ENCODE assay signal across 20 cellular contexts in the genomic region with DNA sequence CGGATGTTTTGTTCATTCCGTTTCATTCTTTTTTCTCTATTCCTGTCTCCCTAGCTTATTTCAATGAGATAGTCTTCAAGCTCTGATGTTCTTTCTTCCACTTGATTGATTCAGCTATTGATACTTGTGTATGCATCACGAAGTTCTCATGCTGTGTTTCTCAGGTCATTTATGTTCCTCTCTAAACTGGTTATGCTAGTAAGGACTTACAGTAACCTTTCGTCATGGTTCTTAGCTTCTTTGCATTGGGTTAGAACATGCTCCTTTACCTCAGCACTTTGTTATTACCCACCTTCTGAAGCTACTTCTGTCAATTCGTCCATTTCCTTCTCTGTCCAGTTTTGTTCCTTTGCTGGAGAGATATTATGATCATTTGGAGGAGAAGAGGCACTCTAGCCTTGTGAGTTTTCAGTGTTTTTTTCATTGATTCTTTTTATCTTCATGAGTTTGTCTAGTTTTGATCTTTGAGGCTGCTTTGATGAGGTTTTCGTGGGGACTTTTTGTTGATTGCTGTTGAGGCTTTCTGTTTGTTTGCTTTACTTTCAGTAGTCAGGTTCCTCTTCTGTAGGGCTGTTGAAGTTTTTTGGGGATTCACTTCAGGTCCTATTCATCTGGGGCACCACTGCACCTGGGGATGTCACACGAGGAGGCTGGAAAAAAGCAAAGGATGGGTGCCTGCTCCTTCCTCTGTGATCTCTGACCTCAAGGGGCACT.
A peak's percentile ranks its signal among the peaks of the same experiment; 100 is the strongest.
DNase-seq lines count a peak whose midpoint lies in the region; ATAC-seq, FAIRE-seq and TF ChIP-seq lines count a peak whose summit lies in the region.
"Had no signal": no experiment of that assay in that cellular context is flagged by ENCODE, and none has a peak within 500 bp of the region (broad histone marks: within the 10 kb centered on the region; RNA-seq: fewer than 3 reads in every experiment).

No MANE protein-coding gene starts in this region.

- SMC1A ChIA-PET in GM12878 (lab: Charles Lee; ENCODE audit: uncharacterized antibody, unreplicated experiment), result interaction anchor here (1.4 kb wide), 1 partner anchor 10 kb away, joined by 5 read pairs; no protein-coding TSS in a partner anchor

- TF ChIP-seq RAD21 in GM12878 (IDR thresholded peaks at IDR 0.05; ENCODE audit: insufficient read depth, low read depth, low read length), result no peak

- H3K4me3 ChIP-seq in GM12878 (no peak overlapping the region), sigmoid colon (no peak overlapping the region)
- H3K4me3 ChIP-seq: K562 had no signal

- no peaks in the 10 kb centered on the region for H4K20me1 ChIP-seq in GM12878 (ENCODE audit: control insufficient read depth, insufficient read depth)

- ATAC-seq in GM18868 (IDR thresholded peaks at IDR 0.05; ENCODE audit: unreplicated experiment) (peak; percentile 86), GM21723 (IDR thresholded peaks at IDR 0.05; ENCODE audit: unreplicated experiment) (peak; percentile 44), HG02870 (IDR thresholded peaks at IDR 0.05; ENCODE audit: unreplicated experiment) (peak; percentile 68), GM12878 (peak; percentile 63), HG03045 (IDR thresholded peaks at IDR 0.05; ENCODE audit: unreplicated experiment) (no peak)
- ATAC-seq: HCT116, K562 had no signal

- no peak overlapping the region for H3K9ac ChIP-seq in GM12878 (ENCODE audit: control insufficient read depth, insufficient read depth, low read length)

- no peaks in the 10 kb centered on the region for H3K79me2 ChIP-seq in GM12878 (ENCODE audit: control insufficient read depth, insufficient read depth, low read length)

- H3K27ac ChIP-seq in GM12878 (ENCODE audit: control insufficient read depth, insufficient read depth) (no peak overlapping the region), sigmoid colon (no peak overlapping the region)
- H3K27ac ChIP-seq: HL-60 had no signal

- TF ChIP-seq CTCF in GM12878 (IDR thresholded peaks at IDR 0.05 in 2 of 3, conservative IDR thresholded peaks at IDR 0.05 in 1 of 3; ENCODE audit: control insufficient read depth in 2 of 3, extremely low read depth in 1 of 3, insufficient read depth in 1 of 3, low read depth in 3 of 3, low read length in 3 of 3) (no peak), sigmoid colon (IDR thresholded peaks at IDR 0.05) (no peak)

- TF ChIP-seq EP300 in GM12878 (IDR thresholded peaks at IDR 0.05; ENCODE audit: borderline replicate concordance in 1 of 2, control insufficient read depth in 1 of 2, low read depth in 2 of 2, low read length in 2 of 2), result no peak
- no peak for TF ChIP-seq EP300 in sigmoid colon (IDR thresholded peaks at IDR 0.05)

- POLR2A ChIA-PET in GM12878 (lab: Charles Lee), result no interaction called here

- no TSS peak for BruUV-seq in GM12878 (replicated peaks; lab: Mats Ljungman, UMichigan)

- RAD21 ChIA-PET in GM12878 (lab: Charles Lee; ENCODE audit: unreplicated experiment), result interaction anchor here (1.3 kb wide), 1 partner anchor 21 kb away, joined by 3 read pairs; no protein-coding TSS in a partner anchor

- TF ChIP-seq POLR2A in GM12878 (IDR thresholded peaks at IDR 0.05; ENCODE audit: low read depth, low read length) (no peak), sigmoid colon (IDR thresholded peaks at IDR 0.05) (no peak)

- intact Hi-C loops in GM12878 (cut with micrococcal nuclease; ENCODE audit: unreplicated experiment) (no loop called here), sigmoid colon (cut with DNase I) (no loop called here)

- CTCF ChIA-PET in GM12878 (lab: Yijun Ruan, JAX), result no interaction called here

- no peak overlapping the region for H3K4me2 ChIP-seq in GM12878 (ENCODE audit: control insufficient read depth, insufficient read depth)

- no peaks in the 10 kb centered on the region for H3K36me3 ChIP-seq in GM12878 (ENCODE audit: control insufficient read depth in 2 of 2, insufficient read depth in 2 of 2, low read length in 1 of 2)
- H3K36me3 ChIP-seq in sigmoid colon, result no peaks in the 10 kb centered on the region

- no peak overlapping the region for H2AFZ ChIP-seq in GM12878 (ENCODE audit: control insufficient read depth, low read depth, low read length)

- DNase-seq in GM12878 (ENCODE audit: low read depth, low spot score) (no peak), NCI-H2081 (lab: John Stamatoyannopoulos, UW) (no peak), sigmoid colon (no peak), H4 (ENCODE audit: low spot score) (no peak)
- DNase-seq: C1 segment of cervical spinal cord; Calu3; CD4-positive, alpha-beta T cell; DMS 273 treated with DMSO at 0.1 percent for 48 hours; Karpas-422 had no signal

- FAIRE-seq in GM12878 (lab: Jason Lieb, UNC), result no peak
- FAIRE-seq: A204.1, GM12892, GM19239, H54, K562 had no signal

- 6% methylated on average over 7 of the region's 7 CpGs for WGBS in GM12878 (ENCODE audit: insufficient coverage, insufficient replicate concordance, low lambda C conversion rate, missing lambda C conversion rate)
- 77 to 83% methylated on average over 7 of the region's 7 CpGs for WGBS in sigmoid colon, 2 donors

- in situ Hi-C loops in GM12878 (cut with MboI), result no loop called here

- H3K9me3 ChIP-seq in GM12878 (replicated peaks; ENCODE audit: control insufficient read depth, insufficient read depth, low read length) (no peaks in the 10 kb centered on the region; the same call in 2 of the 3 replicates), sigmoid colon (no peaks in the 10 kb centered on the region)

- H3K27me3 ChIP-seq in GM12878 (replicated peaks in 1 of 2; ENCODE audit: control insufficient read depth in 2 of 2, insufficient read depth in 2 of 2, low read length in 1 of 2) (no peaks in the 10 kb centered on the region), sigmoid colon (no peaks in the 10 kb centered on the region)

- H3K4me1 ChIP-seq in GM12878 (ENCODE audit: control insufficient read depth, insufficient read depth, low read length), result no peaks in the 10 kb centered on the region
- no peaks in the 10 kb centered on the region for H3K4me1 ChIP-seq in sigmoid colon

TF ChIP-seq in GM12878, 131 proteins besides CTCF, POLR2A, EP300 and RAD21:
- TF ChIP-seq TCF7 (IDR thresholded peaks at IDR 0.05; ENCODE audit: borderline replicate concordance) (peak; percentile 88), TCF12 (IDR thresholded peaks at IDR 0.05; ENCODE audit: low read depth, low read length) (no peak), CEBPB (IDR thresholded peaks at IDR 0.05; ENCODE audit: borderline replicate concordance in 1 of 2, low read depth in 2 of 2, low read length in 2 of 2) (no peak), CBFB (IDR thresholded peaks at IDR 0.05; ENCODE audit: low read depth) (no peak), ZNF274 (IDR thresholded peaks at IDR 0.05; ENCODE audit: insufficient read depth, insufficient read length) (no peak), RUNX3 (IDR thresholded peaks at IDR 0.05; ENCODE audit: low read length) (peak; percentile 78), SPI1 (IDR thresholded peaks at IDR 0.05; ENCODE audit: borderline replicate concordance, insufficient read depth, low read depth, low read length) (no peak)
